ENCODE assay signal across 8 cellular contexts in genomic region chr1:44354840-44355581, GRCh38. TPM values are rescaled to one million over a fixed set of nuclear protein-coding genes. Genes with fewer than 3 reads are reported as not detected.
DNase-seq lines count a peak whose midpoint lies in the region; ATAC-seq lines count a peak whose summit lies in the region.

Gene ERI3, minus strand, starts transcription at chr1:44355257. Its CDS starts 231 bp downstream, at chr1:44355026.

- DNase-seq in COLO668 (lab: John Stamatoyannopoulos, UW; ENCODE audit: unreplicated experiment) (peak; percentile 100), HT1080 (ENCODE audit: low read depth) (peak; percentile 98), NOMO-1 treated with DMSO at 0.1 percent for 48 hours (lab: John Stamatoyannopoulos, UW; ENCODE audit: unreplicated experiment) (peak; percentile 99), medulla oblongata (ENCODE audit: extremely low spot score) (peak; percentile 99)
- peak; percentile 89 to 94 for DNase-seq in activated CD8-positive, alpha-beta memory T cell treated with anti-CD3 and anti-CD28 coated beads for 4 hours (ENCODE audit: low read depth in 2 of 2)
- DNase-seq in effector memory CD8-positive, alpha-beta T cell, result peak; percentile 93 to 95 (median 94)
- DNase-seq in stimulated activated CD8-positive, alpha-beta memory T cell treated with anti-CD3 and anti-CD28 coated beads, Interleukin-12 subunit alpha, Interleukin-12 subunit beta, amount 100 ng/mL, for 1 hour (ENCODE audit: low read depth), result peak; percentile 92

- peak within 1 kb of the TSS; percentile 84 to 97 for H3K4me3 Mint-ChIP-seq in effector memory CD8-positive, alpha-beta T cell

- no peaks in the 10 kb centered on the region for H3K27me3 Mint-ChIP-seq in effector memory CD8-positive, alpha-beta T cell

- peaks cover 13 to 30% of the 10 kb centered on the region in 2 donors for H3K4me1 Mint-ChIP-seq in effector memory CD8-positive, alpha-beta T cell (ENCODE audit: low read depth in 2 of 2)

- peak within 1 kb of the TSS; percentile 90 to 95 for H3K27ac Mint-ChIP-seq in effector memory CD8-positive, alpha-beta T cell

- peaks cover 16% of the 10 kb centered on the region for H3K36me3 Mint-ChIP-seq in effector memory CD8-positive, alpha-beta T cell (ENCODE audit: insufficient read depth)

- no peaks in the 10 kb centered on the region for H3K9me3 Mint-ChIP-seq in effector memory CD8-positive, alpha-beta T cell

- peak; percentile 95 for ATAC-seq in GM21360 (IDR thresholded peaks at IDR 0.05; ENCODE audit: unreplicated experiment)
- ATAC-seq in effector memory CD8-positive, alpha-beta T cell (replicated peaks), result peak; percentile 98

RNA-seq across cellular contexts. Expression of gene ERI3, which starts in this region (rescaled TPM):
- total RNA-seq in HT1080 (2014; rRNA removed; shearing (Covaris generic)), result 74.3 and 80.1 TPM in 2 replicates
- 67.7 and 78.5 TPM in 2 replicates for polyA plus RNA-seq in HT1080 (2015; cell fraction: cytosol; rRNA removed)
- polyA plus RNA-seq in HT1080 (2015; cell fraction: nucleus; rRNA removed), result 45.5 and 57.2 TPM in 2 replicates

Comparison
In these comparisons a context has a peak if more than half of its experiments do, and no peak if none do; other contexts are left out.
1. Peak in every context shown above with its lines: DNase-seq and ATAC-seq.